ENCODE assay signal across 8 cellular contexts in the genomic region with DNA sequence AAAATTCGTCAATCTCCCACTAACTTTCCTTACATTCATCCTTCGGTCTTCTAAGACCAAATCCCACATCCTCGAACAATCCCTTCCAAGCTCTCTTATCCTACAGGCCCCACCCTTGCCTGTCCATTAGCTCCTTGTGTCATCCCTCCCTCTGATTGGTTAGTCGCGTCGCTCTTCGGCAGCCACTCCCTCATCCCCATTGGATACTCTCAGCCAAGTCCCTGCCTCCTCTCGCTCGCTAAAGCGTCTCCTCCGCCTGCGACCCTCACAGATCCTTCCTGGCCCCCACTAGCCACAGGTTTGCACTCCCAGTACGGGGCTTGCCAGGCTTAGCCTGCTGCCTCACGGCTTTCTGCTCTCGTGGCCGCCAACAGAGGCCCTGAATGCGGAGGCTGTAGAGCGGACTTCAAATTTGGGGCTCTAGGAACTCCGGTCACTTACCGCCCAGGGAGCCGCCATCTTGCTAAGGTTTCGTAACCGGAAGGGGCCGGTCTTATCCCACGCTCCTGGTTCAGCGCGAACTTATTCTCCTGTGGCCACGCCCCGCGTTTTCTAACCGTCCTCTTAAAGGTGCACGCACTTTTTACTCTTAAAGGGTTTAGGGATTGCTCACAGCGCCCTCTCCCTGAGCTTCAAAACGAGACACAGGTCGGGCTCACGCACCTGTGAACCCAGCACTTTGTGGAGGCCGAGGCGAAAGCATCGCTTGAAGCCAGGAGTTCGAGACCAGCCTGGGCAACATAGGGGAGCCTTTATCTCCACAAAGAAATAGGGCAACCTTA. TPM values are rescaled to one million over a fixed set of nuclear protein-coding genes. Genes with fewer than 3 reads are reported as not detected.
DNase-seq lines count a peak whose midpoint lies in the region; ATAC-seq and TF ChIP-seq lines count a peak whose summit lies in the region.

Gene DMAC2, minus strand, starts transcription at position 472 of the 782 bp plus-strand sequence. Its CDS starts 13 bp downstream, at position 459.

- no peaks in the 10 kb centered on the region for H3K9me3 ChIP-seq in GM23248 (ENCODE audit: low read depth)

- DNase-seq in EL: peak; percentile 98
- DNase-seq in GM23248: peak; percentile 100
- peak; percentile 98 to 99 for DNase-seq in Kasumi-1 (lab: John Stamatoyannopoulos, UW)
- peak; percentile 98 for DNase-seq in RKO (ENCODE audit: low spot score)
- DNase-seq in activated T-helper 1 cell treated with Interleukin-2 at 50 U/mL for 16 hours (ENCODE audit: low read depth): peak; percentile 85
- DNase-seq in fibroblast of mammary gland (ENCODE audit: low read depth): peak; percentile 97
- DNase-seq in naive thymus-derived CD8-positive, alpha-beta T cell: peak; percentile 80 to 96 (median 90)
- peak; percentile 77 to 92 (median 89) for DNase-seq in stimulated activated naive CD4-positive, alpha-beta T cell (lab: John Stamatoyannopoulos, UW)

- TF ChIP-seq CTCF in fibroblast of mammary gland (conservative IDR thresholded peaks at IDR 0.05; ENCODE audit: control insufficient read depth, insufficient read depth, low read depth, low read length): peak; percentile 36

- H3K4me1 Mint-ChIP-seq in naive thymus-derived CD8-positive, alpha-beta T cell: peaks cover 8 to 23% (median 13%) of the 10 kb centered on the region in 4 donors

- in situ Hi-C loops in GM23248 (cut with MboI): no loop called here

- H3K36me3 Mint-ChIP-seq in naive thymus-derived CD8-positive, alpha-beta T cell: peaks cover 0 to 23% (median 0%) of the 10 kb centered on the region in 3 donors

- H3K4me2 ChIP-seq in GM23248 (ENCODE audit: unreplicated experiment): peak within 1 kb of the TSS; percentile 76

- H3K9me3 Mint-ChIP-seq in naive thymus-derived CD8-positive, alpha-beta T cell: no peaks in the 10 kb centered on the region

- H2AFZ ChIP-seq in GM23248: peak within 1 kb of the TSS; percentile 90

- H3K4me3 Mint-ChIP-seq in naive thymus-derived CD8-positive, alpha-beta T cell: peak within 1 kb of the TSS in 2 of 10 donors; percentile 24 to 29

- POLR2A ChIA-PET in naive thymus-derived CD8-positive, alpha-beta T cell (lab: Charles Lee): interaction anchor here (0.6 to 2.2 kb wide), 14 partner anchors 8 to 1153 kb away, joined by 3 to 20 read pairs (median 6); partner anchors contain the start of genes B3GNT8, B9D2, CCDC97 and HNRNPUL1

- no peaks in the 10 kb centered on the region for H3K27me3 ChIP-seq in GM23248 (replicated peaks; ENCODE audit: insufficient read depth)

- H3K27me3 Mint-ChIP-seq in naive thymus-derived CD8-positive, alpha-beta T cell: peaks cover 0 to 9% (median 0%) of the 10 kb centered on the region in 5 donors

- peak within 1 kb of the TSS; percentile 88 for H3K9ac ChIP-seq in GM23248

- H3K79me2 ChIP-seq in GM23248 (ENCODE audit: insufficient read depth): peaks cover 20% of the 10 kb centered on the region

- H3K4me3 ChIP-seq in GM23248 (peak within 1 kb of the TSS; percentile 97), fibroblast of mammary gland (ENCODE audit: control insufficient read depth, low read depth, low read length) (peak within 1 kb of the TSS; percentile 97)

- H3F3A ChIP-seq in GM23248 (ENCODE audit: insufficient read depth): no peaks in the 10 kb centered on the region

- ATAC-seq in naive thymus-derived CD8-positive, alpha-beta T cell: peak; percentile 98 to 99

- H4K20me1 ChIP-seq in GM23248 (ENCODE audit: insufficient read depth): no peaks in the 10 kb centered on the region

- H3K27ac ChIP-seq in GM23248: peak within 1 kb of the TSS; percentile 91

- peaks cover 7% of the 10 kb centered on the region; the same call in 1 of the 2 replicates for H3K4me1 ChIP-seq in GM23248 (ENCODE audit: insufficient read depth)

- 1% methylated on average over 40 of the region's 40 CpGs for WGBS in GM23248 (ENCODE audit: low coverage in 1 of 2, low lambda C conversion rate in 2 of 2, missing lambda C conversion rate in 2 of 2), 2 experiments

- peak within 1 kb of the TSS in 6 of 10 donors; percentile 48 to 85 (median 74) for H3K27ac Mint-ChIP-seq in naive thymus-derived CD8-positive, alpha-beta T cell

- H3K9me2 ChIP-seq in GM23248 (ENCODE audit: insufficient read depth): no peaks in the 10 kb centered on the region

- H3K36me3 ChIP-seq in GM23248 (ENCODE audit: low read depth): no peaks in the 10 kb centered on the region

RNA-seq across cellular contexts. Expression of gene DMAC2, which starts in this region (rescaled TPM):
- total RNA-seq in GM23248 (2014; rRNA removed; shearing (Covaris generic)): 52.9 and 72.8 TPM in 2 replicates
- 49.2 and 50.6 TPM in 2 replicates for polyA plus RNA-seq in GM23248 (2016; fragmentation: Nextera tagmentation; extraction: Ambion mirVana)
- 10 to 100 TPM; 26.2 to 28.7 TPM for total RNA-seq in naive thymus-derived CD8-positive, alpha-beta T cell
- 10 to 100 TPM; 50.6 to 53.7 (median 52.4) TPM for polyA plus RNA-seq in naive thymus-derived CD8-positive, alpha-beta T cell

Comparison
In these comparisons a context has a peak if more than half of its experiments do, and no peak if none do; other contexts are left out.
1. Peak in every context shown above with its lines: DNase-seq, ATAC-seq, H3K4me3 ChIP-seq and H3K27ac ChIP-seq.